9 cellular contexts compared by ENCODE assay signal in genomic region chr9:114386886-114387677, GRCh38. TPM values are rescaled to one million over a fixed set of nuclear protein-coding genes. Genes with fewer than 3 reads are reported as not detected.
DNase-seq lines count a peak whose midpoint lies in the region; TF ChIP-seq lines count a peak whose summit lies in the region.
"Had no signal": no experiment of that assay in that cellular context is flagged by ENCODE, and none has a peak within 500 bp of the region (broad histone marks: within the 10 kb centered on the region; RNA-seq: fewer than 3 reads in every experiment).

No MANE protein-coding gene starts in this region.

- H3K27ac ChIP-seq in KOPT-K1 (ENCODE audit: low read depth, low read length, poor library complexity, severe bottlenecking) (peak overlapping the region; percentile 100), urinary bladder (ENCODE audit: low read depth) (peak overlapping the region; percentile 87)

- H3K4me3 ChIP-seq in BJ (ENCODE audit: low read depth, low read length) (peak overlapping the region; percentile 45), cardiac fibroblast (replicated peaks in 1 of 2; ENCODE audit: low read depth in 2 of 2, low read length in 2 of 2) (peak overlapping the region; percentile 65 to 68), urinary bladder (ENCODE audit: low read depth, low read length) (peak overlapping the region; percentile 55)

- H3K36me3 ChIP-seq in BJ (ENCODE audit: control insufficient read depth, insufficient read depth, low read length): no peaks in the 10 kb centered on the region; the same call in 1 of the 2 replicates
- peaks cover 16% of the 10 kb centered on the region for H3K36me3 ChIP-seq in KOPT-K1 (ENCODE audit: insufficient read depth, low read length)
- no peaks in the 10 kb centered on the region for H3K36me3 ChIP-seq in urinary bladder (ENCODE audit: insufficient read depth)

- H3K9me3 Mint-ChIP-seq in mesothelial cell of epicardium: no peaks in the 10 kb centered on the region

- H3K4me1 Mint-ChIP-seq in mesothelial cell of epicardium: peaks cover 47% of the 10 kb centered on the region

- H3K27me3 Mint-ChIP-seq in mesothelial cell of epicardium (ENCODE audit: low read depth): no peaks in the 10 kb centered on the region

- H3K4me1 ChIP-seq in urinary bladder (ENCODE audit: insufficient read depth): peaks cover 1% of the 10 kb centered on the region

- H3K27ac Mint-ChIP-seq in mesothelial cell of epicardium: peak overlapping the region; percentile 95

- H3K9me3 ChIP-seq in KOPT-K1 (ENCODE audit: insufficient read depth, low read length, poor library complexity, severe bottlenecking): no peaks in the 10 kb centered on the region

- H3K27me3 ChIP-seq in BJ (ENCODE audit: control insufficient read depth, insufficient read depth, low read length): no peaks in the 10 kb centered on the region

- H3K36me3 Mint-ChIP-seq in mesothelial cell of epicardium: no peaks in the 10 kb centered on the region

- peak overlapping the region; percentile 87 for H3K4me3 Mint-ChIP-seq in mesothelial cell of epicardium

- CTCF ChIA-PET in BJ (lab: Yijun Ruan, JAX): interaction anchor here (1.1 to 2.0 kb wide), 5 partner anchors 15 to 294 kb away, joined by 3 to 11 read pairs (median 6); no protein-coding TSS in a partner anchor

- no peak for DNase-seq in BJ (ENCODE audit: low read depth)
- peak; percentile 22 to 32 for DNase-seq in cardiac fibroblast (ENCODE audit: low read depth in 2 of 2)
- DNase-seq in mesothelial cell of epicardium (ENCODE audit: low spot score in 2 of 2, unreplicated experiment in 2 of 2): no peak
- DNase-seq in SIG-M5 treated with dmso at 0.1 percent for 504 hours (lab: John Stamatoyannopoulos, UW; ENCODE audit: unreplicated experiment): no peak
- no peak for DNase-seq in COLO668 (lab: John Stamatoyannopoulos, UW; ENCODE audit: unreplicated experiment)
- DNase-seq in NCI-H526 (lab: John Stamatoyannopoulos, UW): no peak

- TF ChIP-seq CTCF in BJ (IDR thresholded peaks at IDR 0.05; ENCODE audit: insufficient read depth, low read depth, low read length): no peak
- no peak for TF ChIP-seq CTCF in cardiac fibroblast (IDR thresholded peaks at IDR 0.05; ENCODE audit: low read depth, low read length)
- no peak for TF ChIP-seq CTCF in mesothelial cell of epicardium (IDR thresholded peaks at IDR 0.05; ENCODE audit: unreplicated experiment)

- POLR2A ChIA-PET in BJ (lab: Charles Lee): no interaction called here

- 4% methylated on average over 18 of the region's 18 CpGs for WGBS in urinary bladder

RNA-seq across cellular contexts. Expression of gene AKNA, which starts 0.7 kb away (rescaled TPM):
- polyA plus RNA-seq in BJ (2011; rRNA removed) (6.3 and 11.8 TPM in 2 replicates), urinary bladder (25.5 TPM)
- 13.4 and 13.6 TPM in 2 replicates for polyA minus RNA-seq in BJ (2011; rRNA and poly(A)+ RNA removed)
- total RNA-seq in mesothelial cell of epicardium (19.6 to 24.0 TPM (median 23.1 TPM) in 3 replicates), urinary bladder (21.2 TPM)

RNA-seq across cellular contexts. Expression of gene ORM2, which starts 57.4 kb away (rescaled TPM):
- polyA plus RNA-seq in BJ (2011; rRNA removed) (not detected in 2 replicates), urinary bladder (3.2 TPM)
- not detected in 2 replicates for polyA minus RNA-seq in BJ (2011; rRNA and poly(A)+ RNA removed)
- total RNA-seq in mesothelial cell of epicardium (not detected in 3 replicates), urinary bladder (not detected)
- polyA plus RNA-seq: keratinocyte had no signal

Comparison
In these comparisons a context has a peak if more than half of its experiments do, and no peak if none do; other contexts are left out.
1. DNase-seq: peak in cardiac fibroblast (2 of 2); none in BJ (single experiment), mesothelial cell of epicardium (0 of 2), SIG-M5 treated with dmso at 0.1 percent for 504 hours (single experiment), COLO668 (single experiment) and NCI-H526 (0 of 2).
2. Peak in every context shown above with its lines, with median percentiles within 50 percentile points of each other: H3K4me3 ChIP-seq.